Comparison of ENCODE assay signal across 10 cellular contexts in the genomic region with DNA sequence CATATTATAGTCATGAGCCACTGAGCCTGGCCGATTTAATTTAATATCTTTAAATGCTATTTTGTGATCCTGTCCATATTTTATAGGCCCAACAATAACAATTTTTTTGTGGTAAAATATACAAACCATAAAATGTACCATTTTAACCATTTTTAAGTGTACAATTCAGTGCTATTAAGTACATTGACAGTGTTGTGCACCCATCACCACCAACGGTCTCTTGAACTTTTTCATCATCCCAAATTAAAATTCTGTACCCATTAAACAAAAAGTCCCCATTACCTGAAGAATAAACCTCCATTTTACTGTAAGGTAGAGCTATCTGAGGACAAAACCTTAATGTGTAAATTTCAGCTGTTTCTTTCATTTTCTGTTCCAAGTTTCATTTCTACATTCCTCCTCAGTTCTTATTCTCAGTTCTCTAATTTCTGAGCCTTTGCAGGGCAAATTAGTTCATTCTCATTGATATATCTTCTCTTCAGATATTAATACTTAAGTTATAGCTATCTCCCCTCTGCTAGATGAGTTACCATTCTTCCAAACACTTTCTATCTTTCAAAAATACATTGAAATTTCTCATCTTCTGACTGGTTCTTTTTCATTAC.
A peak's percentile ranks its signal among the peaks of the same experiment; 100 is the strongest.
DNase-seq lines count a peak whose midpoint lies in the region; ATAC-seq and TF ChIP-seq lines count a peak whose summit lies in the region.
"Had no signal": no experiment of that assay in that cellular context is flagged by ENCODE, and none has a peak within 500 bp of the region (broad histone marks: within the 10 kb centered on the region; RNA-seq: fewer than 3 reads in every experiment).

No MANE protein-coding gene starts in this region.

- intact Hi-C loops in dendritic cell treated with granulocyte-macrophage colony-stimulating factor and Interleukin-4, amounts not matched to agents 40 ng/mL and 50 ng/mL, for 4 days (cut with micrococcal nuclease) = loop anchor here (1.0 kb wide), 1 partner anchor 19 kb away; a partner anchor contains a TSS

- no peaks in the 10 kb centered on the region for H3K9me3 Mint-ChIP-seq in dendritic cell treated with granulocyte-macrophage colony-stimulating factor and Interleukin-4, amounts not matched to agents 40 ng/mL and 50 ng/mL, for 4 days

- H3K4me3 ChIP-seq in coronary artery = no peak overlapping the region

- no peak overlapping the region for H3K27ac ChIP-seq in coronary artery
- H3K27ac ChIP-seq: neutrophil had no signal

- H3K4me1 Mint-ChIP-seq in dendritic cell treated with granulocyte-macrophage colony-stimulating factor and Interleukin-4, amounts not matched to agents 40 ng/mL and 50 ng/mL, for 4 days (ENCODE audit: low read depth) = peaks cover 27% of the 10 kb centered on the region

- DNase-seq in activated gamma-delta T cell (lab: John Stamatoyannopoulos, UW) (no peak), coronary artery (ENCODE audit: low spot score) (no peak), superior temporal gyrus (ENCODE audit: extremely low spot score) (no peak), T1000 (lab: John Stamatoyannopoulos, UW) (no peak)
- DNase-seq: NCI-H446 had no signal

- no peaks in the 10 kb centered on the region for H3K27me3 Mint-ChIP-seq in dendritic cell treated with granulocyte-macrophage colony-stimulating factor and Interleukin-4, amounts not matched to agents 40 ng/mL and 50 ng/mL, for 4 days

- ATAC-seq in GM18517 (IDR thresholded peaks at IDR 0.05; ENCODE audit: unreplicated experiment) = peak; percentile 99
- peak; percentile 90 for ATAC-seq in GM21526 (IDR thresholded peaks at IDR 0.05; ENCODE audit: low FRiP score, unreplicated experiment)
- peak; percentile 95 for ATAC-seq in HG03442 (IDR thresholded peaks at IDR 0.05; ENCODE audit: unreplicated experiment)

- TF ChIP-seq CTCF in coronary artery (IDR thresholded peaks at IDR 0.05) = no peak

- peak overlapping the region; percentile 78 for H3K27ac Mint-ChIP-seq in dendritic cell treated with granulocyte-macrophage colony-stimulating factor and Interleukin-4, amounts not matched to agents 40 ng/mL and 50 ng/mL, for 4 days

- peak overlapping the region; percentile 44 for H3K4me3 Mint-ChIP-seq in dendritic cell treated with granulocyte-macrophage colony-stimulating factor and Interleukin-4, amounts not matched to agents 40 ng/mL and 50 ng/mL, for 4 days

- H3K36me3 Mint-ChIP-seq in dendritic cell treated with granulocyte-macrophage colony-stimulating factor and Interleukin-4, amounts not matched to agents 40 ng/mL and 50 ng/mL, for 4 days (ENCODE audit: low read depth) = peaks cover 79% of the 10 kb centered on the region
